ENCODE assay signal across 1 cellular context in the genomic region with DNA sequence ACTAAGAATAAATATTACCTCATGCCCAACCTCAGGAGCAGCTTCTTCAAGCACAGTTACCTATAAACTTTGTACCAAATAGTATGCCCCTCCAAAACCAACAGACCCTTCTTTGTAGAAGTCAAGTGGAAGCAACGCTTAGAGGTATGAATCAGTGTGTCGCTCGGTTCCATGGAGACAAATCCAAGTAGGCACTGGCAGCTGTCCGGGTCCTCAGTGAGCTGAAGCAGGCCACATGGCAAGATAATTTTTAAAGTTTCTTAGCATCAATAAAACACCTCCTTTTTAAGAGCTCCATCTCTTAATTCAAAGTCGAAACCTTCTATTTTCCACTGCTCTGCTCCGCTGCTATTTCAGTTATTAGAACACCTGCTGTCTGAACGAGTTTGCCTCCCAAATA.
TF ChIP-seq lines count a peak whose summit lies in the region.

No MANE protein-coding gene starts in this region.

TF ChIP-seq in GM23338, 12 proteins besides CTCF, POLR2A, EP300 and RAD21 (continued from another document):
- TF ChIP-seq, protein P1, sequence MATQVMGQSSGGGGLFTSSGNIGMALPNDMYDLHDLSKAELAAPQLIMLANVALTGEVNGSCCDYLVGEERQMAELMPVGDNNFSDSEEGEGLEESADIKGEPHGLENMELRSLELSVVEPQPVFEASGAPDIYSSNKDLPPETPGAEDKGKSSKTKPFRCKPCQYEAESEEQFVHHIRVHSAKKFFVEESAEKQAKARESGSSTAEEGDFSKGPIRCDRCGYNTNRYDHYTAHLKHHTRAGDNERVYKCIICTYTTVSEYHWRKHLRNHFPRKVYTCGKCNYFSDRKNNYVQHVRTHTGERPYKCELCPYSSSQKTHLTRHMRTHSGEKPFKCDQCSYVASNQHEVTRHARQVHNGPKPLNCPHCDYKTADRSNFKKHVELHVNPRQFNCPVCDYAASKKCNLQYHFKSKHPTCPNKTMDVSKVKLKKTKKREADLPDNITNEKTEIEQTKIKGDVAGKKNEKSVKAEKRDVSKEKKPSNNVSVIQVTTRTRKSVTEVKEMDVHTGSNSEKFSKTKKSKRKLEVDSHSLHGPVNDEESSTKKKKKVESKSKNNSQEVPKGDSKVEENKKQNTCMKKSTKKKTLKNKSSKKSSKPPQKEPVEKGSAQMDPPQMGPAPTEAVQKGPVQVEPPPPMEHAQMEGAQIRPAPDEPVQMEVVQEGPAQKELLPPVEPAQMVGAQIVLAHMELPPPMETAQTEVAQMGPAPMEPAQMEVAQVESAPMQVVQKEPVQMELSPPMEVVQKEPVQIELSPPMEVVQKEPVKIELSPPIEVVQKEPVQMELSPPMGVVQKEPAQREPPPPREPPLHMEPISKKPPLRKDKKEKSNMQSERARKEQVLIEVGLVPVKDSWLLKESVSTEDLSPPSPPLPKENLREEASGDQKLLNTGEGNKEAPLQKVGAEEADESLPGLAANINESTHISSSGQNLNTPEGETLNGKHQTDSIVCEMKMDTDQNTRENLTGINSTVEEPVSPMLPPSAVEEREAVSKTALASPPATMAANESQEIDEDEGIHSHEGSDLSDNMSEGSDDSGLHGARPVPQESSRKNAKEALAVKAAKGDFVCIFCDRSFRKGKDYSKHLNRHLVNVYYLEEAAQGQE (IDR thresholded peaks at IDR 0.05; ENCODE audit: unreplicated experiment): no peak
- TF ChIP-seq EZH2 (IDR thresholded peaks at IDR 0.05; ENCODE audit: low read depth, unreplicated experiment) (no peak), NANOG (IDR thresholded peaks at IDR 0.05; ENCODE audit: borderline replicate concordance) (no peak), STAT1 (IDR thresholded peaks at IDR 0.05; ENCODE audit: unreplicated experiment) (no peak), CREB1 (CRISPR knock-in tag; IDR thresholded peaks at IDR 0.05; ENCODE audit: low read depth) (no peak), ZNF114 (CRISPR knock-in tag; IDR thresholded peaks at IDR 0.05) (no peak), ZNF331 (CRISPR knock-in tag; IDR thresholded peaks at IDR 0.05; ENCODE audit: low read depth) (no peak), EZH2phosphoT487 (IDR thresholded peaks at IDR 0.05; ENCODE audit: unreplicated experiment) (no peak), POLR2AphosphoS5 (IDR thresholded peaks at IDR 0.05; ENCODE audit: low read depth) (no peak)
- TF ChIP-seq, protein P2, sequence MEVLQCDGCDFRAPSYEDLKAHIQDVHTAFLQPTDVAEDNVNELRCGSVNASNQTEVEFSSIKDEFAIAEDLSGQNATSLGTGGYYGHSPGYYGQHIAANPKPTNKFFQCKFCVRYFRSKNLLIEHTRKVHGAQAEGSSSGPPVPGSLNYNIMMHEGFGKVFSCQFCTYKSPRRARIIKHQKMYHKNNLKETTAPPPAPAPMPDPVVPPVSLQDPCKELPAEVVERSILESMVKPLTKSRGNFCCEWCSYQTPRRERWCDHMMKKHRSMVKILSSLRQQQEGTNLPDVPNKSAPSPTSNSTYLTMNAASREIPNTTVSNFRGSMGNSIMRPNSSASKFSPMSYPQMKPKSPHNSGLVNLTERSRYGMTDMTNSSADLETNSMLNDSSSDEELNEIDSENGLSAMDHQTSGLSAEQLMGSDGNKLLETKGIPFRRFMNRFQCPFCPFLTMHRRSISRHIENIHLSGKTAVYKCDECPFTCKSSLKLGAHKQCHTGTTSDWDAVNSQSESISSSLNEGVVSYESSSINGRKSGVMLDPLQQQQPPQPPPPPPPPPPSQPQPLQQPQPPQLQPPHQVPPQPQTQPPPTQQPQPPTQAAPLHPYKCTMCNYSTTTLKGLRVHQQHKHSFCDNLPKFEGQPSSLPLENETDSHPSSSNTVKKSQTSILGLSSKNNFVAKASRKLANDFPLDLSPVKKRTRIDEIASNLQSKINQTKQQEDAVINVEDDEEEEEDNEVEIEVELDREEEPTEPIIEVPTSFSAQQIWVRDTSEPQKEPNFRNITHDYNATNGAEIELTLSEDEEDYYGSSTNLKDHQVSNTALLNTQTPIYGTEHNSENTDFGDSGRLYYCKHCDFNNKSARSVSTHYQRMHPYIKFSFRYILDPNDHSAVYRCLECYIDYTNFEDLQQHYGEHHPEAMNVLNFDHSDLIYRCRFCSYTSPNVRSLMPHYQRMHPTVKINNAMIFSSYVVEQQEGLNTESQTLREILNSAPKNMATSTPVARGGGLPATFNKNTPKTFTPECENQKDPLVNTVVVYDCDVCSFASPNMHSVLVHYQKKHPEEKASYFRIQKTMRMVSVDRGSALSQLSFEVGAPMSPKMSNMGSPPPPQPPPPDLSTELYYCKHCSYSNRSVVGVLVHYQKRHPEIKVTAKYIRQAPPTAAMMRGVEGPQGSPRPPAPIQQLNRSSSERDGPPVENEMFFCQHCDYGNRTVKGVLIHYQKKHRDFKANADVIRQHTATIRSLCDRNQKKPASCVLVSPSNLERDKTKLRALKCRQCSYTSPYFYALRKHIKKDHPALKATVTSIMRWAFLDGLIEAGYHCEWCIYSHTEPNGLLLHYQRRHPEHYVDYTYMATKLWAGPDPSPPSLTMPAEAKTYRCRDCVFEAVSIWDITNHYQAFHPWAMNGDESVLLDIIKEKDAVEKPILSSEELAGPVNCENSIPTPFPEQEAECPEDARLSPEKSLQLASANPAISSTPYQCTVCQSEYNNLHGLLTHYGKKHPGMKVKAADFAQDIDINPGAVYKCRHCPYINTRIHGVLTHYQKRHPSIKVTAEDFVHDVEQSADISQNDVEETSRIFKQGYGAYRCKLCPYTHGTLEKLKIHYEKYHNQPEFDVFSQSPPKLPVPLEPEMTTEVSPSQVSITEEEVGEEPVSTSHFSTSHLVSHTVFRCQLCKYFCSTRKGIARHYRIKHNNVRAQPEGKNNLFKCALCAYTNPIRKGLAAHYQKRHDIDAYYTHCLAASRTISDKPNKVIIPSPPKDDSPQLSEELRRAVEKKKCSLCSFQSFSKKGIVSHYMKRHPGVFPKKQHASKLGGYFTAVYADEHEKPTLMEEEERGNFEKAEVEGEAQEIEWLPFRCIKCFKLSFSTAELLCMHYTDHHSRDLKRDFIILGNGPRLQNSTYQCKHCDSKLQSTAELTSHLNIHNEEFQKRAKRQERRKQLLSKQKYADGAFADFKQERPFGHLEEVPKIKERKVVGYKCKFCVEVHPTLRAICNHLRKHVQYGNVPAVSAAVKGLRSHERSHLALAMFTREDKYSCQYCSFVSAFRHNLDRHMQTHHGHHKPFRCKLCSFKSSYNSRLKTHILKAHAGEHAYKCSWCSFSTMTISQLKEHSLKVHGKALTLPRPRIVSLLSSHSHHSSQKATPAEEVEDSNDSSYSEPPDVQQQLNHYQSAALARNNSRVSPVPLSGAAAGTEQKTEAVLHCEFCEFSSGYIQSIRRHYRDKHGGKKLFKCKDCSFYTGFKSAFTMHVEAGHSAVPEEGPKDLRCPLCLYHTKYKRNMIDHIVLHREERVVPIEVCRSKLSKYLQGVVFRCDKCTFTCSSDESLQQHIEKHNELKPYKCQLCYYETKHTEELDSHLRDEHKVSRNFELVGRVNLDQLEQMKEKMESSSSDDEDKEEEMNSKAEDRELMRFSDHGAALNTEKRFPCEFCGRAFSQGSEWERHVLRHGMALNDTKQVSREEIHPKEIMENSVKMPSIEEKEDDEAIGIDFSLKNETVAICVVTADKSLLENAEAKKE (CRISPR knock-in tag; IDR thresholded peaks at IDR 0.05): no peak
- TF ChIP-seq, protein P3, sequence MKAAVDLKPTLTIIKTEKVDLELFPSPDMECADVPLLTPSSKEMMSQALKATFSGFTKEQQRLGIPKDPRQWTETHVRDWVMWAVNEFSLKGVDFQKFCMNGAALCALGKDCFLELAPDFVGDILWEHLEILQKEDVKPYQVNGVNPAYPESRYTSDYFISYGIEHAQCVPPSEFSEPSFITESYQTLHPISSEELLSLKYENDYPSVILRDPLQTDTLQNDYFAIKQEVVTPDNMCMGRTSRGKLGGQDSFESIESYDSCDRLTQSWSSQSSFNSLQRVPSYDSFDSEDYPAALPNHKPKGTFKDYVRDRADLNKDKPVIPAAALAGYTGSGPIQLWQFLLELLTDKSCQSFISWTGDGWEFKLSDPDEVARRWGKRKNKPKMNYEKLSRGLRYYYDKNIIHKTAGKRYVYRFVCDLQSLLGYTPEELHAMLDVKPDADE (IDR thresholded peaks at IDR 0.05): no peak
